24 cellular contexts compared by ENCODE assay signal in genomic region chr18:58168221-58168620, GRCh38.
"Had no signal": no experiment of that assay in that cellular context is flagged by ENCODE, and none has a peak within 500 bp of the region (broad histone marks: within the 10 kb centered on the region; RNA-seq: fewer than 3 reads in every experiment).

No MANE protein-coding gene starts in this region.

- H3K9me3 ChIP-seq: esophagus squamous epithelium, lower lobe of right lung, prostate gland, sigmoid colon, spleen, thoracic aorta, tibial nerve, upper lobe of right lung, uterus had no signal

- DNase-seq: dermis blood vessel endothelial cell; effector memory CD8-positive, alpha-beta T cell; erythroblast; esophagus squamous epithelium; foreskin melanocyte; glutamatergic neuron; immature natural killer cell; left ventricle myocardium superior; lower lobe of right lung; right cardiac atrium; sigmoid colon; spleen; stimulated activated CD4-positive, alpha-beta T cell treated with anti-CD3 and anti-CD28 coated beads, Interleukin-4, amount 100 ng/mL, for 4 hours; stimulated activated naive CD8-positive, alpha-beta T cell treated with anti-CD3 and anti-CD28 coated beads, Interleukin-15, Interleukin-2, amounts not matched to agents 100 U/mL and 50 U/mL, for 24 hours; upper lobe of right lung; uterus had no signal

- H3K9me3 Mint-ChIP-seq: effector memory CD8-positive, alpha-beta T cell; immature natural killer cell; natural killer cell treated with Interleukin-12 subunit alpha and Interleukin-12 subunit beta and Interleukin-15 and Interleukin-18, amount 100 ng/mL, for 72 hours; neural crest cell; stimulated activated memory B cell treated with anti-CD40 and anti-IgM and Interleukin-4, amounts not matched to agents 10 μg/mL and 1 μg/mL and 100 μg/mL, for 72 hours had no signal

- H3K36me3 ChIP-seq: esophagus squamous epithelium, prostate gland, thoracic aorta, upper lobe of right lung, uterus had no signal

- ATAC-seq: effector memory CD8-positive, alpha-beta T cell; left ventricle myocardium superior; natural killer cell treated with Interleukin-12 subunit alpha and Interleukin-12 subunit beta and Interleukin-15 and Interleukin-18, amount 100 ng/mL, for 72 hours; right cardiac atrium; stimulated activated memory B cell treated with anti-CD40 and anti-IgM and Interleukin-4, amounts not matched to agents 10 μg/mL and 1 μg/mL and 100 μg/mL, for 72 hours; stimulated activated naive CD8-positive, alpha-beta T cell treated with anti-CD3 and anti-CD28 coated beads, Interleukin-15, Interleukin-2, amounts not matched to agents 100 U/mL and 50 U/mL, for 24 hours; upper lobe of right lung had no signal

- H3K27ac Mint-ChIP-seq: effector memory CD8-positive, alpha-beta T cell; immature natural killer cell; natural killer cell treated with Interleukin-12 subunit alpha and Interleukin-12 subunit beta and Interleukin-15 and Interleukin-18, amount 100 ng/mL, for 72 hours; stimulated activated memory B cell treated with anti-CD40 and anti-IgM and Interleukin-4, amounts not matched to agents 10 μg/mL and 1 μg/mL and 100 μg/mL, for 72 hours had no signal

- H3K27ac ChIP-seq: coronary artery, esophagus squamous epithelium, lower lobe of right lung, prostate gland, sigmoid colon, skin epidermis, spleen, thoracic aorta, tibial nerve, upper lobe of right lung, uterus had no signal

- H3K36me3 Mint-ChIP-seq: natural killer cell treated with Interleukin-12 subunit alpha and Interleukin-12 subunit beta and Interleukin-15 and Interleukin-18, amount 100 ng/mL, for 72 hours had no signal

- H3K4me1 Mint-ChIP-seq: immature natural killer cell had no signal

- H3K27me3 ChIP-seq: esophagus squamous epithelium, sigmoid colon, spleen, tibial nerve, upper lobe of right lung, uterus had no signal

- H3K4me1 ChIP-seq: esophagus squamous epithelium, prostate gland, sigmoid colon, spleen, tibial nerve, upper lobe of right lung, uterus had no signal

- H3K27me3 Mint-ChIP-seq: effector memory CD8-positive, alpha-beta T cell; natural killer cell treated with Interleukin-12 subunit alpha and Interleukin-12 subunit beta and Interleukin-15 and Interleukin-18, amount 100 ng/mL, for 72 hours; stimulated activated memory B cell treated with anti-CD40 and anti-IgM and Interleukin-4, amounts not matched to agents 10 μg/mL and 1 μg/mL and 100 μg/mL, for 72 hours had no signal

- H3K4me3 Mint-ChIP-seq: effector memory CD8-positive, alpha-beta T cell; immature natural killer cell; natural killer cell treated with Interleukin-12 subunit alpha and Interleukin-12 subunit beta and Interleukin-15 and Interleukin-18, amount 100 ng/mL, for 72 hours; stimulated activated memory B cell treated with anti-CD40 and anti-IgM and Interleukin-4, amounts not matched to agents 10 μg/mL and 1 μg/mL and 100 μg/mL, for 72 hours had no signal

- H3K4me3 ChIP-seq: coronary artery, esophagus squamous epithelium, lower lobe of right lung, prostate gland, sigmoid colon, skin epidermis, spleen, thoracic aorta, tibial nerve, upper lobe of right lung, uterus had no signal
